Comparison of ENCODE assay signal across 1 cellular context in the genomic region with DNA sequence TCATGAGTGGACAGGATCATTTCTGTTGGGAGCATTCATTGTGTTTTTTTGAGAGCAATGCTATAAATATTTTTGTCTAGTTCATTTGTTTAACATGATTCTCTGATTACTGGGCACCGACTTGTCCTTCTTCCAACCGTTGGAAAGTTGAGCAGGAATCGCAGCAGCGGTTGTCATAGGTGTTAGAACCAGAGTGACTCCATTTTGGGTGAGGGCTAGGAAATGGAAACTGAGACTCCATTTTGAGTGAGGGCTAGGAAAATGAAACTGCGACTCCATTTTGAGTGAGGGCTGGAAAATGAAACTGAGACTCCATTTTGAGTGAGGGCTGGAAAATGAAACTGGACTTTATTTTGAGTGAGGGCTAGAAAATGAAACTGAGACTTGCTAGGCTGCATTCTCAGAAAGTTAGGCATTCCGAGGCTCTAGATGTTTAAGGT.
TF ChIP-seq lines count a peak whose summit lies in the region.

No MANE protein-coding gene starts in this region.

TF ChIP-seq in K562, 482 proteins besides CTCF, POLR2A, EP300 and RAD21 (continued from another document and continues in another):
- 0 out of 4 replicates have a peak, but pooled peaks of 1 of the 2 experiments have one; percentile 35 for TF ChIP-seq SIX5 (IDR thresholded peaks at IDR 0.05; ENCODE audit: borderline replicate concordance in 1 of 2, insufficient read depth in 1 of 2, low read depth in 1 of 2, low read length in 2 of 2)
- TF ChIP-seq COPS2 (conservative IDR thresholded peaks at IDR 0.05), result no peak
- peak; percentile 98 for TF ChIP-seq DMBX1 (CRISPR knock-in tag; IDR thresholded peaks at IDR 0.05; ENCODE audit: borderline replicate concordance)
- TF ChIP-seq FOSL1 (tag; conservative IDR thresholded peaks at IDR 0.05), result peak; percentile 64
- TF ChIP-seq RERE (CRISPR knock-in tag; IDR thresholded peaks at IDR 0.05; ENCODE audit: borderline replicate concordance), result no peak
- TF ChIP-seq, protein P1, sequence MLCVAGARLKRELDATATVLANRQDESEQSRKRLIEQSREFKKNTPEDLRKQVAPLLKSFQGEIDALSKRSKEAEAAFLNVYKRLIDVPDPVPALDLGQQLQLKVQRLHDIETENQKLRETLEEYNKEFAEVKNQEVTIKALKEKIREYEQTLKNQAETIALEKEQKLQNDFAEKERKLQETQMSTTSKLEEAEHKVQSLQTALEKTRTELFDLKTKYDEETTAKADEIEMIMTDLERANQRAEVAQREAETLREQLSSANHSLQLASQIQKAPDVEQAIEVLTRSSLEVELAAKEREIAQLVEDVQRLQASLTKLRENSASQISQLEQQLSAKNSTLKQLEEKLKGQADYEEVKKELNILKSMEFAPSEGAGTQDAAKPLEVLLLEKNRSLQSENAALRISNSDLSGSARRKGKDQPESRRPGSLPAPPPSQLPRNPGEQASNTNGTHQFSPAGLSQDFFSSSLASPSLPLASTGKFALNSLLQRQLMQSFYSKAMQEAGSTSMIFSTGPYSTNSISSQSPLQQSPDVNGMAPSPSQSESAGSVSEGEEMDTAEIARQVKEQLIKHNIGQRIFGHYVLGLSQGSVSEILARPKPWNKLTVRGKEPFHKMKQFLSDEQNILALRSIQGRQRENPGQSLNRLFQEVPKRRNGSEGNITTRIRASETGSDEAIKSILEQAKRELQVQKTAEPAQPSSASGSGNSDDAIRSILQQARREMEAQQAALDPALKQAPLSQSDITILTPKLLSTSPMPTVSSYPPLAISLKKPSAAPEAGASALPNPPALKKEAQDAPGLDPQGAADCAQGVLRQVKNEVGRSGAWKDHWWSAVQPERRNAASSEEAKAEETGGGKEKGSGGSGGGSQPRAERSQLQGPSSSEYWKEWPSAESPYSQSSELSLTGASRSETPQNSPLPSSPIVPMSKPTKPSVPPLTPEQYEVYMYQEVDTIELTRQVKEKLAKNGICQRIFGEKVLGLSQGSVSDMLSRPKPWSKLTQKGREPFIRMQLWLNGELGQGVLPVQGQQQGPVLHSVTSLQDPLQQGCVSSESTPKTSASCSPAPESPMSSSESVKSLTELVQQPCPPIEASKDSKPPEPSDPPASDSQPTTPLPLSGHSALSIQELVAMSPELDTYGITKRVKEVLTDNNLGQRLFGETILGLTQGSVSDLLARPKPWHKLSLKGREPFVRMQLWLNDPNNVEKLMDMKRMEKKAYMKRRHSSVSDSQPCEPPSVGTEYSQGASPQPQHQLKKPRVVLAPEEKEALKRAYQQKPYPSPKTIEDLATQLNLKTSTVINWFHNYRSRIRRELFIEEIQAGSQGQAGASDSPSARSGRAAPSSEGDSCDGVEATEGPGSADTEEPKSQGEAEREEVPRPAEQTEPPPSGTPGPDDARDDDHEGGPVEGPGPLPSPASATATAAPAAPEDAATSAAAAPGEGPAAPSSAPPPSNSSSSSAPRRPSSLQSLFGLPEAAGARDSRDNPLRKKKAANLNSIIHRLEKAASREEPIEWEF (CRISPR knock-in tag; IDR thresholded peaks at IDR 0.05), result peak; percentile 100
- TF ChIP-seq SAP30 (IDR thresholded peaks at IDR 0.05; ENCODE audit: borderline replicate concordance, insufficient read depth, low read depth, low read length, poor library complexity, severe bottlenecking), result no peak
- TF ChIP-seq NR2C2 (CRISPR knock-in tag; IDR thresholded peaks at IDR 0.05), result no peak
- TF ChIP-seq NR2C2 (tag; IDR thresholded peaks at IDR 0.05), result peak; percentile 93
- TF ChIP-seq ZNF134 (CRISPR knock-in tag; conservative IDR thresholded peaks at IDR 0.05), result peak; percentile 90
- TF ChIP-seq ARID4B (CRISPR knock-in tag; IDR thresholded peaks at IDR 0.05), result no peak
- TF ChIP-seq RBM17 (IDR thresholded peaks at IDR 0.05; ENCODE audit: borderline replicate concordance, low read depth, low read length), result no peak
- peak; percentile 93 for TF ChIP-seq ZNF561 (CRISPR knock-in tag; conservative IDR thresholded peaks at IDR 0.05)
- TF ChIP-seq ZNF212 (CRISPR knock-in tag; IDR thresholded peaks at IDR 0.05), result peak; percentile 97
- TF ChIP-seq, protein P2, sequence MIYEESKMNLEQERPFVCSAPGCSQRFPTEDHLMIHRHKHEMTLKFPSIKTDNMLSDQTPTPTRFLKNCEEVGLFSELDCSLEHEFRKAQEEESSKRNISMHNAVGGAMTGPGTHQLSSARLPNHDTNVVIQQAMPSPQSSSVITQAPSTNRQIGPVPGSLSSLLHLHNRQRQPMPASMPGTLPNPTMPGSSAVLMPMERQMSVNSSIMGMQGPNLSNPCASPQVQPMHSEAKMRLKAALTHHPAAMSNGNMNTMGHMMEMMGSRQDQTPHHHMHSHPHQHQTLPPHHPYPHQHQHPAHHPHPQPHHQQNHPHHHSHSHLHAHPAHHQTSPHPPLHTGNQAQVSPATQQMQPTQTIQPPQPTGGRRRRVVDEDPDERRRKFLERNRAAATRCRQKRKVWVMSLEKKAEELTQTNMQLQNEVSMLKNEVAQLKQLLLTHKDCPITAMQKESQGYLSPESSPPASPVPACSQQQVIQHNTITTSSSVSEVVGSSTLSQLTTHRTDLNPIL (CRISPR knock-in tag; IDR thresholded peaks at IDR 0.05), result peak; percentile 94
- TF ChIP-seq, protein P3, sequence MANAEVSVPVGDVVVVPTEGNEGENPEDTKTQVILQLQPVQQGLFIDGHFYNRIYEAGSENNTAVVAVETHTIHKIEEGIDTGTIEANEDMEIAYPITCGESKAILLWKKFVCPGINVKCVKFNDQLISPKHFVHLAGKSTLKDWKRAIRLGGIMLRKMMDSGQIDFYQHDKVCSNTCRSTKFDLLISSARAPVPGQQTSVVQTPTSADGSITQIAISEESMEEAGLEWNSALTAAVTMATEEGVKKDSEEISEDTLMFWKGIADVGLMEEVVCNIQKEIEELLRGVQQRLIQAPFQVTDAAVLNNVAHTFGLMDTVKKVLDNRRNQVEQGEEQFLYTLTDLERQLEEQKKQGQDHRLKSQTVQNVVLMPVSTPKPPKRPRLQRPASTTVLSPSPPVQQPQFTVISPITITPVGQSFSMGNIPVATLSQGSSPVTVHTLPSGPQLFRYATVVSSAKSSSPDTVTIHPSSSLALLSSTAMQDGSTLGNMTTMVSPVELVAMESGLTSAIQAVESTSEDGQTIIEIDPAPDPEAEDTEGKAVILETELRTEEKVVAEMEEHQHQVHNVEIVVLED (CRISPR knock-in tag; IDR thresholded peaks at IDR 0.05), result peak; percentile 92
- no peak for TF ChIP-seq HDAC2 (IDR thresholded peaks at IDR 0.05)
- TF ChIP-seq ADNP (tag; IDR thresholded peaks at IDR 0.05), result no peak
- TF ChIP-seq SMAD3 (CRISPR knock-in tag; conservative IDR thresholded peaks at IDR 0.05), result peak; percentile 100
- TF ChIP-seq, protein P4, sequence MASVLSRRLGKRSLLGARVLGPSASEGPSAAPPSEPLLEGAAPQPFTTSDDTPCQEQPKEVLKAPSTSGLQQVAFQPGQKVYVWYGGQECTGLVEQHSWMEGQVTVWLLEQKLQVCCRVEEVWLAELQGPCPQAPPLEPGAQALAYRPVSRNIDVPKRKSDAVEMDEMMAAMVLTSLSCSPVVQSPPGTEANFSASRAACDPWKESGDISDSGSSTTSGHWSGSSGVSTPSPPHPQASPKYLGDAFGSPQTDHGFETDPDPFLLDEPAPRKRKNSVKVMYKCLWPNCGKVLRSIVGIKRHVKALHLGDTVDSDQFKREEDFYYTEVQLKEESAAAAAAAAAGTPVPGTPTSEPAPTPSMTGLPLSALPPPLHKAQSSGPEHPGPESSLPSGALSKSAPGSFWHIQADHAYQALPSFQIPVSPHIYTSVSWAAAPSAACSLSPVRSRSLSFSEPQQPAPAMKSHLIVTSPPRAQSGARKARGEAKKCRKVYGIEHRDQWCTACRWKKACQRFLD (CRISPR knock-in tag; IDR thresholded peaks at IDR 0.05), result peak; percentile 100
- peak; percentile 69; the same call in 1 of the 2 replicates for TF ChIP-seq ZNF785 (CRISPR knock-in tag; IDR thresholded peaks at IDR 0.05)
- peak; percentile 89 for TF ChIP-seq GTF2E2 (tag; IDR thresholded peaks at IDR 0.05)
- TF ChIP-seq, protein P5, sequence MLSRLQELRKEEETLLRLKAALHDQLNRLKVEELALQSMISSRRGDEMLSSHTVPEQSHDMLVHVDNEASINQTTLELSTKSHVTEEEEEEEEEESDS (CRISPR knock-in tag; IDR thresholded peaks at IDR 0.05), result peak; percentile 55; the same call in 1 of the 2 replicates
- TF ChIP-seq, protein P6, sequence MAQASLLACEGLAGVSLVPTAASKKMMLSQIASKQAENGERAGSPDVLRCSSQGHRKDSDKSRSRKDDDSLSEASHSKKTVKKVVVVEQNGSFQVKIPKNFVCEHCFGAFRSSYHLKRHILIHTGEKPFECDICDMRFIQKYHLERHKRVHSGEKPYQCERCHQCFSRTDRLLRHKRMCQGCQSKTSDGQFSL (CRISPR knock-in tag; IDR thresholded peaks at IDR 0.05), result no peak
- TF ChIP-seq, protein P6 (tag; IDR thresholded peaks at IDR 0.05), result peak in 1 of 2 experiments; percentile 99; a peak in 2 of 4 replicates
- TF ChIP-seq ZNF449 (CRISPR knock-in tag; IDR thresholded peaks at IDR 0.05), result peak; percentile 100
- no peak for TF ChIP-seq NFIX (CRISPR knock-in tag; IDR thresholded peaks at IDR 0.05; ENCODE audit: low read depth)
- TF ChIP-seq MYC (IDR thresholded peaks at IDR 0.05; ENCODE audit: low read depth, low read length), result no peak
- peak; percentile 87; the same call in 1 of the 2 replicates for TF ChIP-seq MYC (CRISPR knock-in tag; IDR thresholded peaks at IDR 0.05; ENCODE audit: borderline replicate concordance, low read depth)
- no peak for TF ChIP-seq ZNF274 (IDR thresholded peaks at IDR 0.05; ENCODE audit: borderline replicate concordance, low read depth, low read length)
- TF ChIP-seq HOXB6 (CRISPR knock-in tag; IDR thresholded peaks at IDR 0.05; ENCODE audit: borderline replicate concordance), result peak; percentile 93
- TF ChIP-seq CXXC5 (CRISPR knock-in tag; IDR thresholded peaks at IDR 0.05), result peak; percentile 90
